21 cellular contexts compared by ENCODE assay signal in genomic region chr6:155786528-155786927, GRCh38.
DNase-seq lines count a peak whose midpoint lies in the region; ATAC-seq and TF ChIP-seq lines count a peak whose summit lies in the region.
"Had no signal": no experiment of that assay in that cellular context is flagged by ENCODE, and none has a peak within 500 bp of the region (broad histone marks: within the 10 kb centered on the region; RNA-seq: fewer than 3 reads in every experiment).

No MANE protein-coding gene starts in this region.

- H3K36me3 ChIP-seq in IMR-90 (ENCODE audit: control insufficient read depth, insufficient read depth, low read length), result no peaks in the 10 kb centered on the region
- H3K36me3 ChIP-seq in WERI-Rb-1, result no peaks in the 10 kb centered on the region
- no peaks in the 10 kb centered on the region for H3K36me3 ChIP-seq in osteoblast (ENCODE audit: insufficient read depth, low read length)
- H3K36me3 ChIP-seq: BLaER1 treated with 17β-estradiol and CSF1 and Interleukin-3, amounts not matched to agents 10 nM and 100 nM had no signal

- no peak overlapping the region for H3K14ac ChIP-seq in IMR-90 (replicated peaks; ENCODE audit: low read depth, low read length)

- no peak for TF ChIP-seq POLR2A in IMR-90 (IDR thresholded peaks at IDR 0.05; ENCODE audit: low read depth, low read length)

- H3K9me3 ChIP-seq in IMR-90 (ENCODE audit: control insufficient read depth, insufficient read depth, low read length), result no peaks in the 10 kb centered on the region
- peaks cover 3% of the 10 kb centered on the region for H3K9me3 ChIP-seq in WERI-Rb-1 (ENCODE audit: severe bottlenecking)
- no peaks in the 10 kb centered on the region for H3K9me3 ChIP-seq in osteoblast (ENCODE audit: low read depth, low read length)
- H3K9me3 ChIP-seq: Caco-2 had no signal

- CTCF ChIA-PET in IMR-90 (lab: Yijun Ruan, JAX), result no interaction called here

- no peak overlapping the region for H3K4ac ChIP-seq in IMR-90 (ENCODE audit: low read depth, low read length)

- peak overlapping the region; percentile 28; the same call in 1 of the 2 replicates for H3K18ac ChIP-seq in IMR-90 (ENCODE audit: low read depth, low read length)

- no peak overlapping the region for H2AFZ ChIP-seq in IMR-90 (replicated peaks; ENCODE audit: low read length, poor library complexity)
- H2AFZ ChIP-seq in osteoblast (ENCODE audit: low read length), result peak overlapping the region; percentile 52

- dilution Hi-C loops in IMR-90 (cut with HindIII; ENCODE audit: low sequenced_read_pairs, unreplicated experiment), result no loop called here

- H3K9ac ChIP-seq in IMR-90 (ENCODE audit: low read depth, low read length), result no peak overlapping the region
- H3K9ac ChIP-seq: BLaER1 treated with 17β-estradiol and CSF1 and Interleukin-3, amounts not matched to agents 10 nM and 100 nM had no signal

- WGBS in IMR-90 (ENCODE audit: extremely low coverage in 2 of 2, insufficient read length in 1 of 2), 2 experiments, result no CpG with 5 or more reads among the region's 1 CpG

- H3K4me1 ChIP-seq in IMR-90 (ENCODE audit: control insufficient read depth, insufficient read depth, low read length) (peaks cover 15% of the 10 kb centered on the region), osteoblast (ENCODE audit: insufficient read depth, low read length) (peaks cover 21% of the 10 kb centered on the region)
- H3K4me1 ChIP-seq: Caco-2 had no signal

- H3K79me1 ChIP-seq in IMR-90 (ENCODE audit: low read depth in 1 of 2, low read length in 2 of 2), result no peaks in the 10 kb centered on the region

- no peak for TF ChIP-seq RAD21 in IMR-90 (IDR thresholded peaks at IDR 0.05; ENCODE audit: low read length)

- H2BK20ac ChIP-seq in IMR-90 (ENCODE audit: low read depth, low read length), result no peak overlapping the region

- no peak for ATAC-seq in IMR-90 (ENCODE audit: low read depth)
- peak; percentile 68 for ATAC-seq in left colon
- no peak for ATAC-seq in HG02642 (IDR thresholded peaks at IDR 0.05; ENCODE audit: poor library complexity, unreplicated experiment)
- ATAC-seq: CD8-positive, alpha-beta T cell; GM12878 had no signal

- no peak overlapping the region for H3K56ac ChIP-seq in IMR-90 (ENCODE audit: extremely low read depth, insufficient read depth, low read length)

- no peak overlapping the region for H2AK5ac ChIP-seq in IMR-90 (ENCODE audit: low read depth, low read length)

- H3K4me2 ChIP-seq in IMR-90 (ENCODE audit: low read depth, low read length) (no peak overlapping the region), osteoblast (ENCODE audit: insufficient read depth, low read length) (no peak overlapping the region)
- H3K4me2 ChIP-seq: BLaER1 treated with 17β-estradiol and CSF1 and Interleukin-3, amounts not matched to agents 10 nM and 100 nM had no signal

- POLR2A ChIA-PET in IMR-90 (lab: Charles Lee; ENCODE audit: unreplicated experiment), result interaction anchor here (0.6 kb wide), 1 partner anchor 521 kb away, joined by 3 read pairs; no protein-coding TSS in a partner anchor

- 0 out of 2 replicates have a peak overlapping the region, but pooled peaks have one; percentile 2 for H2BK120ac ChIP-seq in IMR-90 (ENCODE audit: low read depth, low read length)

- H2BK5ac ChIP-seq in IMR-90 (ENCODE audit: low read depth, low read length, poor library complexity, severe bottlenecking), result no peak overlapping the region

- H2AK9ac ChIP-seq in IMR-90 (replicated peaks; ENCODE audit: low read depth, low read length, poor library complexity), result no peak overlapping the region

- peaks cover 2% of the 10 kb centered on the region; the same call in 1 of the 2 replicates for H3K9me1 ChIP-seq in IMR-90 (ENCODE audit: insufficient read depth, low read length)

- intact Hi-C loops in IMR-90 (cut with micrococcal nuclease) (no loop called here), left colon (cut with DNase I, micrococcal nuclease) (no loop called here)

- H3K27me3 ChIP-seq in IMR-90 (ENCODE audit: control insufficient read depth, insufficient read depth, low read length) (no peaks in the 10 kb centered on the region), WERI-Rb-1 (ENCODE audit: insufficient read depth, low read depth, severe bottlenecking) (no peaks in the 10 kb centered on the region), osteoblast (ENCODE audit: insufficient read depth, low read length) (no peaks in the 10 kb centered on the region)
- H3K27me3 ChIP-seq: BLaER1 treated with 17β-estradiol and CSF1 and Interleukin-3, amounts not matched to agents 10 nM and 100 nM had no signal

- TF ChIP-seq CTCF in IMR-90 (conservative IDR thresholded peaks at IDR 0.05; ENCODE audit: low read depth, low read length) (no peak), WERI-Rb-1 (IDR thresholded peaks at IDR 0.05; ENCODE audit: low read depth, low read length) (no peak), osteoblast (IDR thresholded peaks at IDR 0.05; ENCODE audit: extremely low read depth, low read depth, low read length) (no peak)

- no peak overlapping the region for H3K23ac ChIP-seq in IMR-90 (ENCODE audit: low read depth, low read length)

- H3K27ac ChIP-seq in IMR-90 (ENCODE audit: insufficient read depth, low read length), result no peak overlapping the region
- no peak overlapping the region for H3K27ac ChIP-seq in WERI-Rb-1
- H3K27ac ChIP-seq in osteoblast (ENCODE audit: low read depth, low read length), result no peak overlapping the region
- H3K27ac ChIP-seq: BLaER1 treated with 17β-estradiol and CSF1 and Interleukin-3, amounts not matched to agents 10 nM and 100 nM; C4-2B had no signal

- peak overlapping the region; percentile 29; the same call in 1 of the 3 replicates for H2BK15ac ChIP-seq in IMR-90 (ENCODE audit: low read depth, low read length)

- H3K79me2 ChIP-seq in osteoblast (ENCODE audit: insufficient read depth, low read length), result no peaks in the 10 kb centered on the region

- H4K91ac ChIP-seq in IMR-90 (ENCODE audit: insufficient read depth, low read depth, low read length), result peak overlapping the region; percentile 2; the same call in 1 of the 2 replicates

- H4K20me1 ChIP-seq in IMR-90 (ENCODE audit: insufficient read depth, low read length), result no peaks in the 10 kb centered on the region
- H4K20me1 ChIP-seq in osteoblast (ENCODE audit: insufficient read depth, low read length), result no peaks in the 10 kb centered on the region
- H4K20me1 ChIP-seq: BLaER1 treated with 17β-estradiol and CSF1 and Interleukin-3, amounts not matched to agents 10 nM and 100 nM had no signal

- H4K5ac ChIP-seq in IMR-90 (ENCODE audit: low read depth, low read length), result peak overlapping the region; percentile 54; the same call in 1 of the 2 replicates

- no TSS peak for BruUV-seq in IMR-90 (replicated peaks; lab: Mats Ljungman, UMichigan)

- in situ Hi-C loops in IMR-90 (cut with MboI; ENCODE audit: low sequenced_read_pairs), result no loop called here

- no peak for DNase-seq in IMR-90
- peak; percentile 6 for DNase-seq in WERI-Rb-1
- DNase-seq in left colon, result no peak
- DNase-seq in osteoblast (ENCODE audit: insufficient read length, low spot score, missing footprints), result peak; percentile 35
- DNase-seq in NCI-H345 (lab: John Stamatoyannopoulos, UW), result no peak
- DNase-seq in medulla oblongata (ENCODE audit: extremely low spot score), result no peak
- DNase-seq in AML-193 (lab: John Stamatoyannopoulos, UW), result no peak
- DNase-seq: 8988T; ACHN; Caco-2; Calu3; CD4-positive, alpha-beta T cell; CD8-positive, alpha-beta T cell; DMS79; DND-41; EL; GDM1 had no signal

- H3K4me3 ChIP-seq in IMR-90 (ENCODE audit: insufficient read depth, low read depth, low read length) (no peak overlapping the region), WERI-Rb-1 (ENCODE audit: low read depth, low read length) (no peak overlapping the region), osteoblast (ENCODE audit: insufficient read depth, low read length) (no peak overlapping the region)
- H3K4me3 ChIP-seq: BLaER1 treated with 17β-estradiol and CSF1 and Interleukin-3, amounts not matched to agents 10 nM and 100 nM; GM12878 had no signal

- peak overlapping the region in 1 of 2 experiments; percentile 40; a peak in 2 of 4 replicates for H4K8ac ChIP-seq in IMR-90 (ENCODE audit: low read depth in 2 of 2, low read length in 2 of 2)

TF ChIP-seq in IMR-90, 13 proteins besides CTCF, POLR2A, EP300 and RAD21:
- TF ChIP-seq FOS (IDR thresholded peaks at IDR 0.05; ENCODE audit: low read depth, low read length) (no peak), RFX5 (IDR thresholded peaks at IDR 0.05; ENCODE audit: low read depth, low read length) (no peak), SMC3 (IDR thresholded peaks at IDR 0.05; ENCODE audit: low read depth, low read length) (no peak), MAZ (IDR thresholded peaks at IDR 0.05; ENCODE audit: borderline replicate concordance, low read depth, low read length) (no peak), NFE2L2 (IDR thresholded peaks at IDR 0.05; ENCODE audit: low read depth, low read length) (no peak), CEBPB (IDR thresholded peaks at IDR 0.05; ENCODE audit: low read depth, low read length) (no peak), RCOR1 (IDR thresholded peaks at IDR 0.05; ENCODE audit: insufficient replicate concordance, low read length) (no peak), MAFK (IDR thresholded peaks at IDR 0.05; ENCODE audit: low read depth, low read length) (no peak), ELK1 (IDR thresholded peaks at IDR 0.05; ENCODE audit: borderline replicate concordance, low read depth, low read length) (no peak), BHLHE40 (IDR thresholded peaks at IDR 0.05; ENCODE audit: low read depth, low read length) (no peak), MXI1 (IDR thresholded peaks at IDR 0.05; ENCODE audit: borderline replicate concordance, low read depth, low read length) (no peak), USF2 (IDR thresholded peaks at IDR 0.05; ENCODE audit: low read depth, low read length) (no peak), CHD1 (IDR thresholded peaks at IDR 0.05; ENCODE audit: low read depth, low read length) (no peak)

Comparison
In these comparisons a context has a peak if more than half of its experiments do, and no peak if none do; other contexts are left out.
1. DNase-seq: peak in WERI-Rb-1 (single experiment) and osteoblast (single experiment); none in IMR-90 (single experiment), left colon (0 of 2), NCI-H345 (single experiment), medulla oblongata (single experiment) and AML-193 (0 of 2).